In genomic region chr6:34644716-34645115, GRCh38 we compare ENCODE assay signal across 16 cellular contexts. TPM values are rescaled to one million over a fixed set of nuclear protein-coding genes. Genes with fewer than 3 reads are reported as not detected.
A peak's percentile ranks its signal among the peaks of the same experiment; 100 is the strongest.
DNase-seq lines count a peak whose midpoint lies in the region; ATAC-seq, FAIRE-seq and TF ChIP-seq lines count a peak whose summit lies in the region.
"Had no signal": no experiment of that assay in that cellular context is flagged by ENCODE, and none has a peak within 500 bp of the region (broad histone marks: within the 10 kb centered on the region; RNA-seq: fewer than 3 reads in every experiment).

No MANE protein-coding gene starts in this region.

- H3K4me2 ChIP-seq in hepatocyte, result no peak overlapping the region

- ATAC-seq in memory B cell (ENCODE audit: low read depth) (no peak), HG03354 (IDR thresholded peaks at IDR 0.05; ENCODE audit: poor library complexity, severe bottlenecking, unreplicated experiment) (no peak)
- ATAC-seq: left colon, SK-N-SH treated with all-trans-retinoic acid at 6 μM for 48 hours had no signal

- peaks cover 25% of the 10 kb centered on the region for H3K4me1 Mint-ChIP-seq in memory B cell

- H3K27me3 Mint-ChIP-seq in memory B cell, result no peaks in the 10 kb centered on the region

- no peak overlapping the region for H2AFZ ChIP-seq in hepatocyte

- no peak overlapping the region for H3K4me3 Mint-ChIP-seq in memory B cell

- H3K4me1 ChIP-seq in small intestine (ENCODE audit: control insufficient read depth in 2 of 2, insufficient read depth in 1 of 2, low read depth in 1 of 2, low read length in 1 of 2) (no peaks in the 10 kb centered on the region), hepatocyte (ENCODE audit: insufficient read depth) (peaks cover 4% of the 10 kb centered on the region)

- H3K36me3 ChIP-seq in small intestine (ENCODE audit: control insufficient read depth in 2 of 2, insufficient read depth in 2 of 2, low read length in 2 of 2), result peaks cover 6 to 14% of the 10 kb centered on the region in 2 donors
- no peaks in the 10 kb centered on the region for H3K36me3 ChIP-seq in hepatocyte (replicated peaks; ENCODE audit: insufficient read depth, low read depth)

- H3K27me3 ChIP-seq in small intestine (ENCODE audit: control insufficient read depth in 2 of 2, insufficient read depth in 2 of 2, low read length in 2 of 2) (no peaks in the 10 kb centered on the region), hepatocyte (no peaks in the 10 kb centered on the region)
- H3K27me3 ChIP-seq: Peyer's patch had no signal

- H3K9me2 ChIP-seq in hepatocyte (replicated peaks; ENCODE audit: insufficient read depth), result no peaks in the 10 kb centered on the region

- no peak overlapping the region for H3K4me3 ChIP-seq in GM12865 (ENCODE audit: low read depth, low read length)
- no peak overlapping the region for H3K4me3 ChIP-seq in small intestine (ENCODE audit: low read depth in 1 of 2, low read length in 2 of 2)
- no peak overlapping the region for H3K4me3 ChIP-seq in hepatocyte
- H3K4me3 ChIP-seq: Peyer's patch had no signal

- WGBS in small intestine, 3 donors, result 55 to 89% (median 67%) methylated on average over 1 of the region's 1 CpG
- 91% methylated on average over 1 of the region's 1 CpG for WGBS in hepatocyte (ENCODE audit: low lambda C conversion rate, missing lambda C conversion rate)

- H3K36me3 Mint-ChIP-seq in memory B cell, result peaks cover 34% of the 10 kb centered on the region

- TF ChIP-seq CTCF in GM12865 (IDR thresholded peaks at IDR 0.05; ENCODE audit: insufficient read depth, low read depth, low read length, missing control alignments) (no peak), hepatocyte (IDR thresholded peaks at IDR 0.05; ENCODE audit: poor library complexity) (no peak)

- peak; percentile 31 for DNase-seq in CD1c-positive myeloid dendritic cell (ENCODE audit: extremely low spot score)
- DNase-seq in GM12865 (ENCODE audit: low read depth), result peak; percentile 49
- DNase-seq in RPMI7951 (ENCODE audit: low read depth), result peak; percentile 68
- DNase-seq in memory B cell (ENCODE audit: low spot score in 2 of 2), result no peak
- DNase-seq in small intestine, result no peak
- no peak for DNase-seq in AG08396 (ENCODE audit: low spot score)
- DNase-seq in hepatocyte (ENCODE audit: low spot score), result no peak
- DNase-seq: activated effector memory CD4-positive, alpha-beta T cell treated with anti-CD3 and anti-CD28 coated beads, Interleukin-2, amount 50 U/mL, for 16 hours; amniotic stem cell; left colon; midbrain; NCI-H774; Peyer's patch; T-helper 9 cell had no signal

- H3K79me2 ChIP-seq in hepatocyte, result peaks cover 61% of the 10 kb centered on the region

- peak overlapping the region; percentile 4 for H3K27ac Mint-ChIP-seq in memory B cell

- H3K9me3 ChIP-seq in small intestine (ENCODE audit: control insufficient read depth, low read depth) (no peaks in the 10 kb centered on the region), hepatocyte (ENCODE audit: low read depth) (no peaks in the 10 kb centered on the region)
- H3K9me3 ChIP-seq: Peyer's patch had no signal

- H3K9me3 Mint-ChIP-seq in memory B cell, result no peaks in the 10 kb centered on the region

- H3K27ac ChIP-seq in small intestine (ENCODE audit: low read depth in 1 of 2, low read length in 1 of 2), result no peak overlapping the region
- H3K27ac ChIP-seq in hepatocyte, result no peak overlapping the region
- H3K27ac ChIP-seq: Peyer's patch had no signal

- no peaks in the 10 kb centered on the region for H4K20me1 ChIP-seq in hepatocyte (ENCODE audit: insufficient read depth, poor library complexity, severe bottlenecking)

- no peak for FAIRE-seq in small intestine (lab: Jason Lieb, UNC)

RNA-seq across cellular contexts. Expression of gene ILRUN, which starts 51.9 kb away (rescaled TPM):
- 33.9 and 36.8 TPM in 2 replicates for total RNA-seq in RPMI7951 (2014; rRNA removed; shearing (Covaris generic))
- 10 to 100 TPM; 44.3 to 53.5 (median 44.5) TPM for polyA plus RNA-seq in small intestine
- 55.0 and 61.3 TPM in 2 replicates for total RNA-seq in hepatocyte
- 12.7 and 17.8 TPM in 2 replicates for polyA plus RNA-seq in hepatocyte

Comparison
In these comparisons a context has a peak if more than half of its experiments do, and no peak if none do; other contexts are left out.
1. DNase-seq: peak in CD1c-positive myeloid dendritic cell (single experiment), GM12865 (single experiment) and RPMI7951 (single experiment); none in memory B cell (0 of 2), small intestine (single experiment), AG08396 (single experiment) and hepatocyte (single experiment).